ENCODE assay signal across 21 cellular contexts in genomic region chr3:178665747-178666146, GRCh38.
"Had no signal": no experiment of that assay in that cellular context is flagged by ENCODE, and none has a peak within 500 bp of the region (broad histone marks: within the 10 kb centered on the region; RNA-seq: fewer than 3 reads in every experiment).

No MANE protein-coding gene starts in this region.

- H3K27ac ChIP-seq: adrenal gland, breast epithelium, coronary artery, hepatocyte, upper lobe of left lung had no signal

- H3K4me3 ChIP-seq: adrenal gland, breast epithelium, coronary artery, hepatocyte, mucosa of descending colon, upper lobe of left lung had no signal

- H3K9me3 ChIP-seq: adrenal gland, breast epithelium, mucosa of descending colon, upper lobe of left lung had no signal

- DNase-seq: activated B cell treated with CpG ODN at 0.5 μM for 24 hours; activated CD4-positive, alpha-beta T cell treated with anti-CD3 and anti-CD28 coated beads for 36 hours; activated CD4-positive, alpha-beta T cell treated with anti-CD3 and anti-CD28 coated beads, Interleukin-2, amount 50 U/mL, for 48 hours; activated CD8-positive, alpha-beta memory T cell treated with anti-CD3 and anti-CD28 coated beads, Interleukin-2, amount 50 U/mL, for 48 hours; activated naive CD4-positive, alpha-beta T cell; activated T-cell treated with anti-CD3 and anti-CD28 coated beads, Interleukin-2, amount 50 U/mL, for 4 hours; adrenal gland; cerebellar nuclear complex; endodermal cell; foreskin fibroblast; mucosa of descending colon; naive B cell; occipital lobe; stimulated activated CD4-positive, alpha-beta T cell treated with anti-CD3 and anti-CD28 coated beads, Interleukin-4, amount 100 ng/mL, for 4 hours; stimulated activated naive CD8-positive, alpha-beta T cell treated with anti-CD3 and anti-CD28 coated beads, Interleukin-15, Interleukin-2, amounts not matched to agents 100 U/mL and 50 U/mL, for 24 hours; T-helper 1 cell; T-helper 9 cell; upper lobe of left lung had no signal

- H3K36me3 ChIP-seq: adrenal gland, breast epithelium, upper lobe of left lung had no signal

- H3K27me3 ChIP-seq: adrenal gland, breast epithelium, hepatocyte, upper lobe of left lung had no signal

- ATAC-seq: activated CD4-positive, alpha-beta T cell treated with anti-CD3 and anti-CD28 coated beads for 36 hours; activated T-cell treated with anti-CD3 and anti-CD28 coated beads, Interleukin-2, amount 50 U/mL, for 4 hours; mucosa of descending colon; stimulated activated naive CD8-positive, alpha-beta T cell treated with anti-CD3 and anti-CD28 coated beads, Interleukin-15, Interleukin-2, amounts not matched to agents 100 U/mL and 50 U/mL, for 24 hours had no signal
